In the genomic region with DNA sequence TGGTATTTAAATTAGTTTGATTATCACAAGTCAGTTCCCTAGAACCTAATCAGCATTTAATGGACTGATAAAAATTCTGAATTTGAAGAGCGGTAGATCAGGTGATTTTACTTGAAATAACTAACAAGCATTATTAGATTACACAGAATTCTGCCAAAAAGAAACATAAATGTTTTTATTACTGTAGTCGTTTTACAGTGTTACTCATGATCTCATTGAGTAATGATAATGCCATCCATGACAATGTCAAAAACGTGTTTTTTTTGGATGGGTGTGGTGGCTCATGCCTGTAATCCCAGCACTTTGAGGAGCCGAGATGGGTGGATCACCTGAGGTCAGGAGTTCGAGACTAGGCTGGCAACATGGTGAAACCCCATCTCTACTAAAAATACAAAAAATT, we compare ENCODE assay signal across 34 cellular contexts. TPM values are rescaled to one million over a fixed set of nuclear protein-coding genes. Genes with fewer than 3 reads are reported as not detected.
DNase-seq lines count a peak whose midpoint lies in the region; ATAC-seq, FAIRE-seq and TF ChIP-seq lines count a peak whose summit lies in the region.
"Had no signal": no experiment of that assay in that cellular context is flagged by ENCODE, and none has a peak within 500 bp of the region (broad histone marks: within the 10 kb centered on the region; RNA-seq: fewer than 3 reads in every experiment).

No MANE protein-coding gene starts in this region.

- TF ChIP-seq POLR2A in A549 (IDR thresholded peaks at IDR 0.05; ENCODE audit: low read length), result no peak

- CTCF ChIA-PET in A549 (lab: Yijun Ruan, JAX), result interaction anchor here (0.8 to 1.4 kb wide), 4 partner anchors 14 to 415 kb away, joined by 3 to 5 read pairs (median 3); no protein-coding TSS in a partner anchor

- no peak for TF ChIP-seq RAD21 in A549 (conservative IDR thresholded peaks at IDR 0.05 in 1 of 2, IDR thresholded peaks at IDR 0.05 in 1 of 2)

- no peaks in the 10 kb centered on the region for H3K27me3 ChIP-seq in RWPE2 (ENCODE audit: insufficient read depth, poor library complexity, severe bottlenecking)
- H3K27me3 ChIP-seq in foreskin keratinocyte, result no peaks in the 10 kb centered on the region
- H3K27me3 ChIP-seq: heart right ventricle, SJSA1 had no signal

- H3K9me3 ChIP-seq in A549, result no peaks in the 10 kb centered on the region
- no peaks in the 10 kb centered on the region for H3K9me3 ChIP-seq in RWPE2 (ENCODE audit: severe bottlenecking)
- H3K9me3 ChIP-seq: heart right ventricle, SJSA1 had no signal

- no peak for TF ChIP-seq CTCF in A549 (IDR thresholded peaks at IDR 0.05)
- no peak for TF ChIP-seq CTCF in RWPE2 (IDR thresholded peaks at IDR 0.05; ENCODE audit: poor library complexity, severe bottlenecking)
- no peak for TF ChIP-seq CTCF in foreskin keratinocyte (conservative IDR thresholded peaks at IDR 0.05)

- peak overlapping the region; percentile 60 for H3K4me2 ChIP-seq in A549

- H3K4me1 Mint-ChIP-seq in immature natural killer cell, result no peaks in the 10 kb centered on the region
- H3K4me1 Mint-ChIP-seq: activated naive CD8-positive, alpha-beta T cell treated with anti-CD3 and anti-CD28 coated beads, Interleukin-2, amount 50 U/mL, for 24 hours; CD4-positive, alpha-beta memory T cell; T-cell had no signal

- no peak overlapping the region for H3K4me3 Mint-ChIP-seq in immature natural killer cell
- H3K4me3 Mint-ChIP-seq: activated B cell treated with CpG ODN at 0.5 μM for 24 hours; activated naive CD8-positive, alpha-beta T cell treated with anti-CD3 and anti-CD28 coated beads, Interleukin-2, amount 50 U/mL, for 24 hours; activated T-cell treated with anti-CD3 and anti-CD28 coated beads, Interleukin-2, amount 50 U/mL, for 4 hours; CD4-positive, alpha-beta memory T cell; dendritic cell treated with granulocyte-macrophage colony-stimulating factor and Interleukin-4, amounts not matched to agents 40 ng/mL and 50 ng/mL, for 4 days; IgD-negative memory B cell; naive thymus-derived CD8-positive, alpha-beta T cell; stimulated activated memory B cell treated with anti-CD40 and anti-IgM and Interleukin-4, amounts not matched to agents 10 μg/mL and 1 μg/mL and 100 μg/mL, for 72 hours; T-cell had no signal

- ATAC-seq in A549 (no peak), RWPE2 (ENCODE audit: low read depth) (peak; percentile 52; the same call in 2 of the 3 replicates), foreskin keratinocyte (peak; percentile 54), HG02981 (IDR thresholded peaks at IDR 0.05; ENCODE audit: unreplicated experiment) (no peak)
- ATAC-seq: activated naive CD8-positive, alpha-beta T cell treated with anti-CD3 and anti-CD28 coated beads, Interleukin-2, amount 50 U/mL, for 24 hours; activated T-cell treated with anti-CD3 and anti-CD28 coated beads, Interleukin-2, amount 50 U/mL, for 4 hours; naive thymus-derived CD8-positive, alpha-beta T cell; stimulated activated memory B cell treated with anti-CD40 and anti-IgM and Interleukin-4, amounts not matched to agents 10 μg/mL and 1 μg/mL and 100 μg/mL, for 72 hours; T-cell had no signal

- no peaks in the 10 kb centered on the region for H3K36me3 ChIP-seq in RWPE2 (ENCODE audit: low read depth)
- H3K36me3 ChIP-seq: heart right ventricle, SJSA1 had no signal

- H3K36me3 Mint-ChIP-seq in immature natural killer cell, result no peaks in the 10 kb centered on the region
- H3K36me3 Mint-ChIP-seq: CD4-positive, alpha-beta memory T cell; IgD-negative memory B cell; naive thymus-derived CD8-positive, alpha-beta T cell; T-cell had no signal

- H3K4me1 ChIP-seq in A549 (peaks cover 49% of the 10 kb centered on the region), RWPE2 (ENCODE audit: insufficient read depth, poor library complexity, severe bottlenecking) (peaks cover 21% of the 10 kb centered on the region), foreskin keratinocyte (peaks cover 10% of the 10 kb centered on the region)

- H3K27me3 Mint-ChIP-seq in immature natural killer cell (ENCODE audit: low read depth in 3 of 3), result peaks cover 2 to 6% (median 2%) of the 10 kb centered on the region in 3 donors
- H3K27me3 Mint-ChIP-seq: activated naive CD8-positive, alpha-beta T cell treated with anti-CD3 and anti-CD28 coated beads, Interleukin-2, amount 50 U/mL, for 24 hours; dendritic cell treated with granulocyte-macrophage colony-stimulating factor and Interleukin-4, amounts not matched to agents 40 ng/mL and 50 ng/mL, for 4 days had no signal

- peak overlapping the region; percentile 25 to 60; a peak in 4 of 6 replicates for H3K27ac ChIP-seq in A549
- H3K27ac ChIP-seq in RWPE2 (ENCODE audit: poor library complexity, severe bottlenecking), result peak overlapping the region; percentile 19
- H3K27ac ChIP-seq in foreskin keratinocyte, result no peak overlapping the region
- H3K27ac ChIP-seq: SJSA1, skin epidermis had no signal

- POLR2A ChIA-PET in A549 (lab: Yijun Ruan, JAX), result no interaction called here

- TF ChIP-seq EP300 in A549 (IDR thresholded peaks at IDR 0.05), result no peak

- no peak for FAIRE-seq in A549 (lab: Jason Lieb, UNC)
- FAIRE-seq: A204.1, GM12878, kidney had no signal

- H3K9me3 Mint-ChIP-seq in immature natural killer cell, result peaks cover 0 to 7% (median 0%) of the 10 kb centered on the region in 6 donors
- H3K9me3 Mint-ChIP-seq: activated B cell treated with CpG ODN at 0.5 μM for 24 hours; activated naive CD8-positive, alpha-beta T cell treated with anti-CD3 and anti-CD28 coated beads, Interleukin-2, amount 50 U/mL, for 24 hours; activated T-cell treated with anti-CD3 and anti-CD28 coated beads, Interleukin-2, amount 50 U/mL, for 4 hours; CD4-positive, alpha-beta memory T cell; dendritic cell treated with granulocyte-macrophage colony-stimulating factor and Interleukin-4, amounts not matched to agents 40 ng/mL and 50 ng/mL, for 4 days; IgD-negative memory B cell; naive thymus-derived CD8-positive, alpha-beta T cell; stimulated activated memory B cell treated with anti-CD40 and anti-IgM and Interleukin-4, amounts not matched to agents 10 μg/mL and 1 μg/mL and 100 μg/mL, for 72 hours; T-cell had no signal

- H3K27ac Mint-ChIP-seq in immature natural killer cell, result no peak overlapping the region
- H3K27ac Mint-ChIP-seq: activated B cell treated with CpG ODN at 0.5 μM for 24 hours; activated naive CD8-positive, alpha-beta T cell treated with anti-CD3 and anti-CD28 coated beads, Interleukin-2, amount 50 U/mL, for 24 hours; CD4-positive, alpha-beta memory T cell; dendritic cell treated with granulocyte-macrophage colony-stimulating factor and Interleukin-4, amounts not matched to agents 40 ng/mL and 50 ng/mL, for 4 days; IgD-negative memory B cell; naive thymus-derived CD8-positive, alpha-beta T cell; stimulated activated memory B cell treated with anti-CD40 and anti-IgM and Interleukin-4, amounts not matched to agents 10 μg/mL and 1 μg/mL and 100 μg/mL, for 72 hours; T-cell had no signal

- H3K4me3 ChIP-seq in A549, result no peak overlapping the region
- no peak overlapping the region for H3K4me3 ChIP-seq in RWPE2 (ENCODE audit: severe bottlenecking)
- H3K4me3 ChIP-seq: GM12878, heart right ventricle, SJSA1, skin epidermis had no signal

- WGBS in A549 (ENCODE audit: missing lambda C conversion rate), result 52% methylated on average over 5 of the region's 5 CpGs

- DNase-seq in A549 (ENCODE audit: low read depth in 1 of 2, low spot score in 1 of 2) (no peak), HCEC 1CT (peak; percentile 44), RWPE2 (ENCODE audit: low spot score) (no peak), foreskin keratinocyte (no peak), HuH-7 (ENCODE audit: low spot score) (no peak), Ammon's horn (ENCODE audit: low spot score) (no peak), immature natural killer cell (no peak)
- DNase-seq: activated B cell treated with CpG ODN at 0.5 μM for 24 hours; activated CD4-positive, alpha-beta T cell treated with anti-CD3 and anti-CD28 coated beads, Interleukin-2, amount 50 U/mL, for 1 hour; activated gamma-delta T cell treated with Interleukin-2 at 50 U/mL for 16 hours; activated naive CD8-positive, alpha-beta T cell treated with anti-CD3 and anti-CD28 coated beads, Interleukin-2, amount 50 U/mL, for 24 hours; activated T-cell treated with anti-CD3 and anti-CD28 coated beads, Interleukin-2, amount 50 U/mL, for 4 hours; AML-193; CD4-positive, alpha-beta memory T cell; central memory CD4-positive, alpha-beta T cell; DMS 273 treated with DMSO at 0.1 percent for 48 hours; foreskin melanocyte; H7; heart right ventricle; kidney; naive thymus-derived CD8-positive, alpha-beta T cell; NCI-H1092; NCI-H1694; NCI-H446; NCI-H748 treated with DMSO at 0.1 percent for 48 hours; T-cell had no signal

TF ChIP-seq in A549, 52 proteins besides CTCF, POLR2A, EP300 and RAD21 (continues in another document):
- TF ChIP-seq ZC3H11A (IDR thresholded peaks at IDR 0.05) (no peak), HOXB5 (CRISPR knock-in tag; IDR thresholded peaks at IDR 0.05) (no peak)

RNA-seq across cellular contexts. Expression of a gene that starts 56.5 kb away (rescaled TPM):
- 139 and 152 TPM in 2 replicates for polyA plus RNA-seq in A549 (2011; rRNA removed)
- 39.6 and 43.0 TPM in 2 replicates for polyA plus RNA-seq in A549 (2012; cell fraction: cytosol; rRNA removed)
- 92.3 and 98.8 TPM in 2 replicates for polyA plus RNA-seq in A549 (2012; cell fraction: nucleus; rRNA removed)
- polyA plus RNA-seq in A549 (2017; fragmentation: RNase III; extraction: RNeasy Plus Mini Kit Qiagen cat#74134 plus additional on column Dnase treatment), result 85.8 to 106 TPM (median 93.7 TPM) in 3 replicates
- polyA minus RNA-seq in A549 (2011; rRNA and poly(A)+ RNA removed), result 149 and 171 TPM in 2 replicates
- total RNA-seq in foreskin keratinocyte, result 93.6 and 109 TPM in 2 replicates
- polyA plus RNA-seq in foreskin keratinocyte, result 30.3 and 34.0 TPM in 2 replicates
- under 1 TPM in 1 of 3 donors, not detected in 2; 0.19 TPM for polyA plus RNA-seq in immature natural killer cell
- polyA plus RNA-seq: CD4-positive, alpha-beta memory T cell; naive thymus-derived CD8-positive, alpha-beta T cell had no signal

Comparison
In these comparisons a context has a peak if more than half of its experiments do, and no peak if none do; other contexts are left out.
1. ATAC-seq: peak in RWPE2 (single experiment) and foreskin keratinocyte (single experiment); none in A549 (0 of 2) and HG02981 (single experiment).
2. RNA of a gene that starts 56.5 kb away (polyA plus RNA-seq): 39.6 to 152 TPM in A549 and 30.3 to 34.0 TPM in foreskin keratinocyte; 0.19 TPM in immature natural killer cell; every median in the first group is over 10 times any median in the second.